ENCODE assay signal across 1 cellular context in genomic region chr2:173149491-173149890, GRCh38.
TF ChIP-seq lines count a peak whose summit lies in the region.

No MANE protein-coding gene starts in this region.

TF ChIP-seq in HepG2, 621 proteins besides CTCF, POLR2A, EP300 and RAD21 (continued from another document):
- TF ChIP-seq ZNF281 (CRISPR knock-in tag; IDR thresholded peaks at IDR 0.05; ENCODE audit: borderline replicate concordance) (no peak), BHLHE40 (IDR thresholded peaks at IDR 0.05; ENCODE audit: low read length) (no peak), TRIM22 (IDR thresholded peaks at IDR 0.05) (no peak), DMAP1 (CRISPR knock-in tag; IDR thresholded peaks at IDR 0.05) (no peak), TCF12 (IDR thresholded peaks at IDR 0.05) (no peak), TCF12 (CRISPR knock-in tag; IDR thresholded peaks at IDR 0.05) (no peak), ATF5 (CRISPR knock-in tag; IDR thresholded peaks at IDR 0.05; ENCODE audit: low read depth) (no peak), TFE3 (CRISPR knock-in tag; IDR thresholded peaks at IDR 0.05) (no peak)
